25 cellular contexts compared by ENCODE assay signal in the genomic region with DNA sequence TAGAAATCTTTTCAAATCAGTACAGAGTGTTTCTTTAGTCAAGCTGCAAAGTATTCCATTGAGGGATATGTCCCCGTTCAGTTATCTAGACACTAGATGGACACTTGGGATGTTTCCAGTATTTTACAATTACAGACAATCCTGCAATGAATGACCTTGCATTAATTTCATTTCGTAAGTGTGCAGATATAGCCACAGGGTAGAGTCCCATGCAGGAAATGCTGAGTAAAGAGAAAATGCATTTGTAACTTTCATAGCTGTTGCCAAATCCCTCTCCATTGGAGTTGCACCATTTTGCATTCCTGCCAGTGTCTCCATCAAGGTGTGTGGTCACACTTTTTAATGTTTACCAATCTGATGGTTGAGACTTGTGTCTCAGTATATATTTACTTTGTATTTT.
DNase-seq lines count a peak whose midpoint lies in the region; ATAC-seq and TF ChIP-seq lines count a peak whose summit lies in the region.
"Had no signal": no experiment of that assay in that cellular context is flagged by ENCODE, and none has a peak within 500 bp of the region (broad histone marks: within the 10 kb centered on the region; RNA-seq: fewer than 3 reads in every experiment).

No MANE protein-coding gene starts in this region.

- H3K9me3 Mint-ChIP-seq in nephron = no peaks in the 10 kb centered on the region
- no peaks in the 10 kb centered on the region for H3K9me3 Mint-ChIP-seq in activated naive CD4-positive, alpha-beta T cell treated with anti-CD3 and anti-CD28 coated beads, Interleukin-2, amount 10 ng/mL, durations not matched to agents 7 days and 5 days
- H3K9me3 Mint-ChIP-seq: activated CD8-positive, alpha-beta T cell treated with anti-CD3 and anti-CD28 coated beads for 36 hours; memory B cell; stimulated activated effector memory CD8-positive, alpha-beta T cell treated with anti-CD3 and anti-CD28 coated beads, Interleukin-12 subunit alpha, Interleukin-12 subunit beta, amount 100 ng/mL, for 72 hours had no signal

- no peak overlapping the region for H3K4me3 ChIP-seq in heart left ventricle
- H3K4me3 ChIP-seq: adrenal gland, BLaER1, breast epithelium, coronary artery, prostate gland, skin epidermis, uterus had no signal

- no peaks in the 10 kb centered on the region for H3K36me3 ChIP-seq in heart left ventricle
- H3K36me3 ChIP-seq: adrenal gland, BLaER1, breast epithelium, prostate gland, uterus had no signal

- peak; percentile 16 for DNase-seq in CD1c-positive myeloid dendritic cell (ENCODE audit: extremely low spot score)
- peak; percentile 33 for DNase-seq in SKM-1 treated with dmso at 0.1 percent for 144 hours (lab: John Stamatoyannopoulos, UW; ENCODE audit: unreplicated experiment)
- no peak for DNase-seq in heart left ventricle
- no peak for DNase-seq in DMS114 treated with DMSO at 0.1 percent for 48 hours (lab: John Stamatoyannopoulos, UW; ENCODE audit: unreplicated experiment)
- DNase-seq in activated naive CD4-positive, alpha-beta T cell treated with anti-CD3 and anti-CD28 coated beads, Interleukin-2, amount 10 ng/mL, durations not matched to agents 7 days and 5 days = no peak
- DNase-seq in substantia nigra (lab: John Stamatoyannopoulos, UW) = no peak
- DNase-seq in hepatic stellate cell (ENCODE audit: low spot score) = no peak
- DNase-seq: ACHN; activated CD8-positive, alpha-beta T cell treated with anti-CD3 and anti-CD28 coated beads for 36 hours; activated gamma-delta T cell; GOT3; kidney; NCI-H446 treated with DMSO at 0.1 percent for 48 hours; SW 1271; uterus had no signal

- no peak for TF ChIP-seq POLR2A in heart left ventricle (IDR thresholded peaks at IDR 0.05)

- H3K4me3 Mint-ChIP-seq in nephron = no peak overlapping the region
- H3K4me3 Mint-ChIP-seq in activated naive CD4-positive, alpha-beta T cell treated with anti-CD3 and anti-CD28 coated beads, Interleukin-2, amount 10 ng/mL, durations not matched to agents 7 days and 5 days = no peak overlapping the region
- H3K4me3 Mint-ChIP-seq: activated CD8-positive, alpha-beta T cell treated with anti-CD3 and anti-CD28 coated beads for 36 hours; memory B cell; stimulated activated effector memory CD8-positive, alpha-beta T cell treated with anti-CD3 and anti-CD28 coated beads, Interleukin-12 subunit alpha, Interleukin-12 subunit beta, amount 100 ng/mL, for 72 hours had no signal

- peaks cover 3 to 88% (median 39%) of the 10 kb centered on the region in 12 donors for H3K4me1 ChIP-seq in heart left ventricle
- H3K4me1 ChIP-seq: breast epithelium, prostate gland, uterus had no signal

- CTCF ChIA-PET in activated naive CD4-positive, alpha-beta T cell treated with anti-CD3 and anti-CD28 coated beads, Interleukin-2, amount 10 ng/mL, durations not matched to agents 7 days and 5 days (lab: Charles Lee) = no interaction called here

- WGBS in heart left ventricle, 4 donors = 38 to 53% (median 43%) methylated on average over 2 of the region's 2 CpGs

- H3K27ac ChIP-seq in heart left ventricle (peak overlapping the region in 8 of 12 donors; percentile 41 to 74 (median 57)), substantia nigra (ENCODE audit: low read depth, low read length, poor library complexity, severe bottlenecking) (no peak overlapping the region)
- H3K27ac ChIP-seq: adrenal gland, coronary artery, prostate gland, uterus had no signal

- peak; percentile 15 to 63 (median 57) for ATAC-seq in heart left ventricle
- ATAC-seq: activated CD4-positive, CD25-positive, alpha-beta regulatory T cell treated with anti-CD3 and anti-CD28 coated beads, Interleukin-2, amount 50 U/mL, for 24 hours; activated CD8-positive, alpha-beta T cell treated with anti-CD3 and anti-CD28 coated beads for 36 hours; stimulated activated effector memory CD8-positive, alpha-beta T cell treated with anti-CD3 and anti-CD28 coated beads, Interleukin-12 subunit alpha, Interleukin-12 subunit beta, amount 100 ng/mL, for 72 hours had no signal

- peak overlapping the region; percentile 11 to 75 (median 23) for H3K27ac Mint-ChIP-seq in nephron
- H3K27ac Mint-ChIP-seq in activated naive CD4-positive, alpha-beta T cell treated with anti-CD3 and anti-CD28 coated beads, Interleukin-2, amount 10 ng/mL, durations not matched to agents 7 days and 5 days = no peak overlapping the region
- H3K27ac Mint-ChIP-seq: activated CD8-positive, alpha-beta T cell treated with anti-CD3 and anti-CD28 coated beads for 36 hours; memory B cell had no signal

- H3K4me1 Mint-ChIP-seq in nephron = peaks cover 50% of the 10 kb centered on the region
- peaks cover 25% of the 10 kb centered on the region for H3K4me1 Mint-ChIP-seq in activated naive CD4-positive, alpha-beta T cell treated with anti-CD3 and anti-CD28 coated beads, Interleukin-2, amount 10 ng/mL, durations not matched to agents 7 days and 5 days

- intact Hi-C loops in heart left ventricle (cut with DNase I) = loop anchor here in 3 of 10 donors (10.0 kb wide), 3 partner anchors 89 to 259 kb away; a partner anchor contains a TSS

- no peaks in the 10 kb centered on the region for H3K36me3 Mint-ChIP-seq in nephron (ENCODE audit: low read depth)
- no peaks in the 10 kb centered on the region for H3K36me3 Mint-ChIP-seq in activated naive CD4-positive, alpha-beta T cell treated with anti-CD3 and anti-CD28 coated beads, Interleukin-2, amount 10 ng/mL, durations not matched to agents 7 days and 5 days
- H3K36me3 Mint-ChIP-seq: memory B cell had no signal

- no peaks in the 10 kb centered on the region for H3K9me3 ChIP-seq in heart left ventricle
- H3K9me3 ChIP-seq: adrenal gland, BLaER1, breast epithelium, prostate gland, uterus had no signal

- H3K27me3 ChIP-seq in heart left ventricle = no peaks in the 10 kb centered on the region
- H3K27me3 ChIP-seq: adrenal gland, BLaER1, breast epithelium, uterus had no signal

- peaks cover 9% of the 10 kb centered on the region for H3K27me3 Mint-ChIP-seq in nephron (ENCODE audit: low read depth)
- peaks cover 20% of the 10 kb centered on the region for H3K27me3 Mint-ChIP-seq in activated naive CD4-positive, alpha-beta T cell treated with anti-CD3 and anti-CD28 coated beads, Interleukin-2, amount 10 ng/mL, durations not matched to agents 7 days and 5 days
- H3K27me3 Mint-ChIP-seq: activated CD8-positive, alpha-beta T cell treated with anti-CD3 and anti-CD28 coated beads for 36 hours had no signal

- TF ChIP-seq CTCF in heart left ventricle (IDR thresholded peaks at IDR 0.05) = no peak
- no peak for TF ChIP-seq CTCF in nephron (IDR thresholded peaks at IDR 0.05; ENCODE audit: unreplicated experiment in 3 of 3)

Comparison
In these comparisons a context has a peak if more than half of its experiments do, and no peak if none do; other contexts are left out.
1. DNase-seq: peak in CD1c-positive myeloid dendritic cell (single experiment) and SKM-1 treated with dmso at 0.1 percent for 144 hours (single experiment); none in heart left ventricle (0 of 5), DMS114 treated with DMSO at 0.1 percent for 48 hours (single experiment), activated naive CD4-positive, alpha-beta T cell treated with anti-CD3 and anti-CD28 coated beads, Interleukin-2, amount 10 ng/mL, durations not matched to agents 7 days and 5 days (single experiment), substantia nigra (0 of 49) and hepatic stellate cell (single experiment).